In genomic region chr2:194103941-194104655, GRCh38 we compare ENCODE assay signal across 1 cellular context.
TF ChIP-seq lines count a peak whose summit lies in the region.

No MANE protein-coding gene starts in this region.

TF ChIP-seq in SK-N-SH, 30 proteins besides CTCF, POLR2A, EP300 and RAD21 (continued from another document):
- TF ChIP-seq ZBTB33 (IDR thresholded peaks at IDR 0.05; ENCODE audit: borderline replicate concordance, low read depth) = no peak
- no peak for TF ChIP-seq MAX (IDR thresholded peaks at IDR 0.05; ENCODE audit: low read depth)
- TF ChIP-seq ELF1 (IDR thresholded peaks at IDR 0.05) = no peak
- no peak for TF ChIP-seq FOXJ3 (CRISPR knock-in tag; IDR thresholded peaks at IDR 0.05)
- TF ChIP-seq EZH2phosphoT487 (IDR thresholded peaks at IDR 0.05; ENCODE audit: borderline replicate concordance, low read depth) = no peak
- no peak for TF ChIP-seq MEF2A (IDR thresholded peaks at IDR 0.05; ENCODE audit: borderline replicate concordance, low read depth)
- no peak for TF ChIP-seq USF1 (IDR thresholded peaks at IDR 0.05; ENCODE audit: borderline replicate concordance, low read depth)
- no peak for TF ChIP-seq RXRA (IDR thresholded peaks at IDR 0.05; ENCODE audit: borderline replicate concordance, low read depth)
- TF ChIP-seq RCOR1 (IDR thresholded peaks at IDR 0.05; ENCODE audit: low read length) = no peak
- no peak for TF ChIP-seq MXI1 (IDR thresholded peaks at IDR 0.05; ENCODE audit: low read depth, low read length)
- no peak for TF ChIP-seq SMC3 (IDR thresholded peaks at IDR 0.05; ENCODE audit: low read depth, low read length)
- TF ChIP-seq GATA2 (CRISPR knock-in tag; IDR thresholded peaks at IDR 0.05) = no peak
